Comparison of ENCODE assay signal across 1 cellular context in genomic region chr9:22117511-22118388, GRCh38.
TF ChIP-seq lines count a peak whose summit lies in the region.

No MANE protein-coding gene starts in this region.

TF ChIP-seq in HepG2, 621 proteins besides CTCF, POLR2A, EP300 and RAD21 (continued from another document):
- TF ChIP-seq, protein P1, sequence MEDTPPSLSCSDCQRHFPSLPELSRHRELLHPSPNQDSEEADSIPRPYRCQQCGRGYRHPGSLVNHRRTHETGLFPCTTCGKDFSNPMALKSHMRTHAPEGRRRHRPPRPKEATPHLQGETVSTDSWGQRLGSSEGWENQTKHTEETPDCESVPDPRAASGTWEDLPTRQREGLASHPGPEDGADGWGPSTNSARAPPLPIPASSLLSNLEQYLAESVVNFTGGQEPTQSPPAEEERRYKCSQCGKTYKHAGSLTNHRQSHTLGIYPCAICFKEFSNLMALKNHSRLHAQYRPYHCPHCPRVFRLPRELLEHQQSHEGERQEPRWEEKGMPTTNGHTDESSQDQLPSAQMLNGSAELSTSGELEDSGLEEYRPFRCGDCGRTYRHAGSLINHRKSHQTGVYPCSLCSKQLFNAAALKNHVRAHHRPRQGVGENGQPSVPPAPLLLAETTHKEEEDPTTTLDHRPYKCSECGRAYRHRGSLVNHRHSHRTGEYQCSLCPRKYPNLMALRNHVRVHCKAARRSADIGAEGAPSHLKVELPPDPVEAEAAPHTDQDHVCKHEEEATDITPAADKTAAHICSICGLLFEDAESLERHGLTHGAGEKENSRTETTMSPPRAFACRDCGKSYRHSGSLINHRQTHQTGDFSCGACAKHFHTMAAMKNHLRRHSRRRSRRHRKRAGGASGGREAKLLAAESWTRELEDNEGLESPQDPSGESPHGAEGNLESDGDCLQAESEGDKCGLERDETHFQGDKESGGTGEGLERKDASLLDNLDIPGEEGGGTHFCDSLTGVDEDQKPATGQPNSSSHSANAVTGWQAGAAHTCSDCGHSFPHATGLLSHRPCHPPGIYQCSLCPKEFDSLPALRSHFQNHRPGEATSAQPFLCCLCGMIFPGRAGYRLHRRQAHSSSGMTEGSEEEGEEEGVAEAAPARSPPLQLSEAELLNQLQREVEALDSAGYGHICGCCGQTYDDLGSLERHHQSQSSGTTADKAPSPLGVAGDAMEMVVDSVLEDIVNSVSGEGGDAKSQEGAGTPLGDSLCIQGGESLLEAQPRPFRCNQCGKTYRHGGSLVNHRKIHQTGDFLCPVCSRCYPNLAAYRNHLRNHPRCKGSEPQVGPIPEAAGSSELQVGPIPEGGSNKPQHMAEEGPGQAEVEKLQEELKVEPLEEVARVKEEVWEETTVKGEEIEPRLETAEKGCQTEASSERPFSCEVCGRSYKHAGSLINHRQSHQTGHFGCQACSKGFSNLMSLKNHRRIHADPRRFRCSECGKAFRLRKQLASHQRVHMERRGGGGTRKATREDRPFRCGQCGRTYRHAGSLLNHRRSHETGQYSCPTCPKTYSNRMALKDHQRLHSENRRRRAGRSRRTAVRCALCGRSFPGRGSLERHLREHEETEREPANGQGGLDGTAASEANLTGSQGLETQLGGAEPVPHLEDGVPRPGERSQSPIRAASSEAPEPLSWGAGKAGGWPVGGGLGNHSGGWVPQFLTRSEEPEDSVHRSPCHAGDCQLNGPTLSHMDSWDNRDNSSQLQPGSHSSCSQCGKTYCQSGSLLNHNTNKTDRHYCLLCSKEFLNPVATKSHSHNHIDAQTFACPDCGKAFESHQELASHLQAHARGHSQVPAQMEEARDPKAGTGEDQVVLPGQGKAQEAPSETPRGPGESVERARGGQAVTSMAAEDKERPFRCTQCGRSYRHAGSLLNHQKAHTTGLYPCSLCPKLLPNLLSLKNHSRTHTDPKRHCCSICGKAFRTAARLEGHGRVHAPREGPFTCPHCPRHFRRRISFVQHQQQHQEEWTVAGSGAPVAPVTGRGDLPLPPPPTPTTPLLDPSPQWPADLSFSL (CRISPR knock-in tag; IDR thresholded peaks at IDR 0.05), result no peak
- TF ChIP-seq SOX13 (IDR thresholded peaks at IDR 0.05), result no peak
- TF ChIP-seq SOX13 (CRISPR knock-in tag; conservative IDR thresholded peaks at IDR 0.05 in 1 of 2, IDR thresholded peaks at IDR 0.05 in 1 of 2), result 0 out of 4 replicates have a peak, but pooled peaks of 1 of the 2 experiments have one; percentile 11
- no peak for TF ChIP-seq SATB2 (CRISPR knock-in tag; IDR thresholded peaks at IDR 0.05)
- TF ChIP-seq ETV6 (CRISPR knock-in tag; conservative IDR thresholded peaks at IDR 0.05), result no peak
- TF ChIP-seq HNRNPUL1 (IDR thresholded peaks at IDR 0.05; ENCODE audit: low read depth, low read length), result no peak
- TF ChIP-seq ARNT (IDR thresholded peaks at IDR 0.05), result no peak
- TF ChIP-seq HOMEZ (CRISPR knock-in tag; IDR thresholded peaks at IDR 0.05; ENCODE audit: low read depth), result no peak
- TF ChIP-seq, protein P2, sequence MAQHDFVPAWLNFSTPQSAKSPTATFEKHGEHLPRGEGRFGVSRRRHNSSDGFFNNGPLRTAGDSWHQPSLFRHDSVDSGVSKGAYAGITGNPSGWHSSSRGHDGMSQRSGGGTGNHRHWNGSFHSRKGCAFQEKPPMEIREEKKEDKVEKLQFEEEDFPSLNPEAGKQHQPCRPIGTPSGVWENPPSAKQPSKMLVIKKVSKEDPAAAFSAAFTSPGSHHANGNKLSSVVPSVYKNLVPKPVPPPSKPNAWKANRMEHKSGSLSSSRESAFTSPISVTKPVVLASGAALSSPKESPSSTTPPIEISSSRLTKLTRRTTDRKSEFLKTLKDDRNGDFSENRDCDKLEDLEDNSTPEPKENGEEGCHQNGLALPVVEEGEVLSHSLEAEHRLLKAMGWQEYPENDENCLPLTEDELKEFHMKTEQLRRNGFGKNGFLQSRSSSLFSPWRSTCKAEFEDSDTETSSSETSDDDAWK (CRISPR knock-in tag; IDR thresholded peaks at IDR 0.05), result no peak
- TF ChIP-seq TEAD3 (CRISPR knock-in tag; optimal IDR thresholded peaks at IDR 0.05; ENCODE audit: borderline replicate concordance), result peak; percentile 15
- TF ChIP-seq SALL1 (CRISPR knock-in tag; IDR thresholded peaks at IDR 0.05), result peak; percentile 53
- no peak for TF ChIP-seq REXO4 (CRISPR knock-in tag; IDR thresholded peaks at IDR 0.05; ENCODE audit: borderline replicate concordance)
- TF ChIP-seq NR2F6 (IDR thresholded peaks at IDR 0.05), result no peak
- 0 out of 2 replicates have a peak, but pooled peaks have one; percentile 18 for TF ChIP-seq NR2F6 (CRISPR knock-in tag; IDR thresholded peaks at IDR 0.05)
